Comparison of ENCODE assay signal across 13 cellular contexts in genomic region chr2:44705356-44705755, GRCh38.
"Had no signal": no experiment of that assay in that cellular context is flagged by ENCODE, and none has a peak within 500 bp of the region (broad histone marks: within the 10 kb centered on the region; RNA-seq: fewer than 3 reads in every experiment).

No MANE protein-coding gene starts in this region.

- H3K4me1 ChIP-seq: gastroesophageal sphincter, vagina had no signal

- H3K4me3 ChIP-seq: gastroesophageal sphincter, vagina had no signal

- H3K9me3 ChIP-seq: gastroesophageal sphincter, vagina had no signal

- DNase-seq: activated CD4-positive, alpha-beta memory T cell treated with anti-CD3 and anti-CD28 coated beads for 36 hours; activated gamma-delta T cell; activated naive CD8-positive, alpha-beta T cell treated with anti-CD3 and anti-CD28 coated beads for 36 hours; activated T-cell treated with anti-CD3 and anti-CD28 coated beads, Interleukin-2, amount 50 U/mL, for 4 hours; kidney glomerular epithelial cell; nephron progenitor cell; right cardiac atrium; small intestine; T-helper 9 cell had no signal

- FAIRE-seq: bronchial epithelial cell, colon, small intestine had no signal

- H3K27me3 ChIP-seq: gastroesophageal sphincter, vagina had no signal

- H3K36me3 ChIP-seq: gastroesophageal sphincter, vagina had no signal

- ATAC-seq: activated T-cell treated with anti-CD3 and anti-CD28 coated beads, Interleukin-2, amount 50 U/mL, for 4 hours; gastroesophageal sphincter; right cardiac atrium had no signal

- H3K27ac ChIP-seq: gastroesophageal sphincter, vagina had no signal
